In genomic region chr1:16217061-16217785, GRCh38 we compare ENCODE assay signal across 1 cellular context.
TF ChIP-seq lines count a peak whose summit lies in the region.

No MANE protein-coding gene starts in this region.

TF ChIP-seq in HepG2, 621 proteins besides CTCF, POLR2A, EP300 and RAD21 (continued from another document and continues in another):
- no peak for TF ChIP-seq ZNF468 (CRISPR knock-in tag; IDR thresholded peaks at IDR 0.05)
- TF ChIP-seq NFKBIZ (CRISPR knock-in tag; IDR thresholded peaks at IDR 0.05): no peak
- TF ChIP-seq ZFP36 (IDR thresholded peaks at IDR 0.05; ENCODE audit: borderline replicate concordance, low read depth, low read length, partially characterized antibody): no peak
- TF ChIP-seq MYNN (CRISPR knock-in tag; IDR thresholded peaks at IDR 0.05; ENCODE audit: low read depth): no peak
- no peak for TF ChIP-seq ARNT (IDR thresholded peaks at IDR 0.05)
- no peak for TF ChIP-seq ZNF747 (CRISPR knock-in tag; IDR thresholded peaks at IDR 0.05; ENCODE audit: borderline replicate concordance)
- TF ChIP-seq ZNF678 (CRISPR knock-in tag; IDR thresholded peaks at IDR 0.05): no peak
- no peak for TF ChIP-seq ZNF652 (CRISPR knock-in tag; IDR thresholded peaks at IDR 0.05; ENCODE audit: borderline replicate concordance, low read depth)
- TF ChIP-seq KLF15 (CRISPR knock-in tag; IDR thresholded peaks at IDR 0.05; ENCODE audit: borderline replicate concordance): no peak
- no peak for TF ChIP-seq GPN1 (CRISPR knock-in tag; IDR thresholded peaks at IDR 0.05; ENCODE audit: borderline replicate concordance)
- no peak for TF ChIP-seq ZNF318 (CRISPR knock-in tag; IDR thresholded peaks at IDR 0.05)
- no peak for TF ChIP-seq CERS6 (CRISPR knock-in tag; IDR thresholded peaks at IDR 0.05)
- no peak for TF ChIP-seq ZNF512B (CRISPR knock-in tag; IDR thresholded peaks at IDR 0.05; ENCODE audit: borderline replicate concordance)
- TF ChIP-seq RFXANK (CRISPR knock-in tag; IDR thresholded peaks at IDR 0.05): no peak
- TF ChIP-seq RNF219 (CRISPR knock-in tag; IDR thresholded peaks at IDR 0.05): no peak
- no peak for TF ChIP-seq ZNF431 (CRISPR knock-in tag; IDR thresholded peaks at IDR 0.05; ENCODE audit: borderline replicate concordance, low read depth)
- TF ChIP-seq MED13 (CRISPR knock-in tag; IDR thresholded peaks at IDR 0.05): no peak
- no peak for TF ChIP-seq BCL3 (CRISPR knock-in tag; IDR thresholded peaks at IDR 0.05)
- peak; percentile 94 for TF ChIP-seq SP4 (CRISPR knock-in tag; IDR thresholded peaks at IDR 0.05)
- 0 out of 2 replicates have a peak, but pooled peaks have one; percentile 26 for TF ChIP-seq ERF (CRISPR knock-in tag; IDR thresholded peaks at IDR 0.05)
- TF ChIP-seq SETDB1 (CRISPR knock-in tag; IDR thresholded peaks at IDR 0.05; ENCODE audit: borderline replicate concordance): no peak
- TF ChIP-seq KAT7 (CRISPR knock-in tag; IDR thresholded peaks at IDR 0.05; ENCODE audit: borderline replicate concordance): peak; percentile 38; the same call in 1 of the 2 replicates
- no peak for TF ChIP-seq JARID2 (CRISPR knock-in tag; IDR thresholded peaks at IDR 0.05; ENCODE audit: insufficient replicate concordance)
- no peak for TF ChIP-seq ZNF713 (CRISPR knock-in tag; IDR thresholded peaks at IDR 0.05)
- no peak for TF ChIP-seq ZNF335 (CRISPR knock-in tag; IDR thresholded peaks at IDR 0.05)
- TF ChIP-seq SKIL (CRISPR knock-in tag; IDR thresholded peaks at IDR 0.05; ENCODE audit: borderline replicate concordance): no peak
- TF ChIP-seq KLF13 (CRISPR knock-in tag; IDR thresholded peaks at IDR 0.05): no peak
- TF ChIP-seq ZNF275 (CRISPR knock-in tag; IDR thresholded peaks at IDR 0.05; ENCODE audit: borderline replicate concordance): no peak
- no peak for TF ChIP-seq POLR2AphosphoS5 (IDR thresholded peaks at IDR 0.05; ENCODE audit: low read depth, low read length)
- TF ChIP-seq ZNF704 (CRISPR knock-in tag; IDR thresholded peaks at IDR 0.05; ENCODE audit: borderline replicate concordance): no peak
- no peak for TF ChIP-seq FOXC1 (CRISPR knock-in tag; IDR thresholded peaks at IDR 0.05; ENCODE audit: borderline replicate concordance)
- no peak for TF ChIP-seq KDM5A (IDR thresholded peaks at IDR 0.05; ENCODE audit: borderline replicate concordance, low read length)
- no peak for TF ChIP-seq HBP1 (CRISPR knock-in tag; IDR thresholded peaks at IDR 0.05; ENCODE audit: low read depth)
- no peak for TF ChIP-seq NFE2L2 (IDR thresholded peaks at IDR 0.05; ENCODE audit: low read length)
- no peak for TF ChIP-seq CBX1 (IDR thresholded peaks at IDR 0.05; ENCODE audit: low read depth)
- TF ChIP-seq HOXA3 (CRISPR knock-in tag; IDR thresholded peaks at IDR 0.05): peak; percentile 17; the same call in 1 of the 2 replicates
- no peak for TF ChIP-seq IKZF1 (IDR thresholded peaks at IDR 0.05)
